20 cellular contexts compared by ENCODE assay signal in genomic region chr10:8071006-8071405, GRCh38. TPM values are rescaled to one million over a fixed set of nuclear protein-coding genes. Genes with fewer than 3 reads are reported as not detected.
DNase-seq lines count a peak whose midpoint lies in the region; ATAC-seq and TF ChIP-seq lines count a peak whose summit lies in the region.
"Had no signal": no experiment of that assay in that cellular context is flagged by ENCODE, and none has a peak within 500 bp of the region (broad histone marks: within the 10 kb centered on the region; RNA-seq: fewer than 3 reads in every experiment).

No MANE protein-coding gene starts in this region.

- no peak overlapping the region for H3K27ac ChIP-seq in naive thymus-derived CD4-positive, alpha-beta T cell (ENCODE audit: low read depth, low read length)
- H3K27ac ChIP-seq in PC-3 (ENCODE audit: low read length), result no peak overlapping the region
- H3K27ac ChIP-seq: esophagus squamous epithelium, right atrium auricular region, upper lobe of right lung had no signal

- H3K9me3 Mint-ChIP-seq in activated CD8-positive, alpha-beta T cell treated with anti-CD3 and anti-CD28 coated beads for 36 hours, result no peaks in the 10 kb centered on the region
- no peaks in the 10 kb centered on the region for H3K9me3 Mint-ChIP-seq in activated CD8-positive, alpha-beta T cell treated with anti-CD3 and anti-CD28 coated beads, Interleukin-2, amount 10 ng/mL, durations not matched to agents 7 days and 5 days (ENCODE audit: insufficient read depth)
- H3K9me3 Mint-ChIP-seq in activated naive CD8-positive, alpha-beta T cell treated with anti-CD3 and anti-CD28 coated beads, Interleukin-2, amount 50 U/mL, for 24 hours, result no peaks in the 10 kb centered on the region
- no peaks in the 10 kb centered on the region for H3K9me3 Mint-ChIP-seq in naive thymus-derived CD4-positive, alpha-beta T cell
- H3K9me3 Mint-ChIP-seq: activated naive CD8-positive, alpha-beta T cell treated with anti-CD3 and anti-CD28 coated beads, Interleukin-2, amount 10 ng/mL, durations not matched to agents 7 days and 5 days; brain; memory B cell had no signal

- H3K27ac Mint-ChIP-seq in activated CD8-positive, alpha-beta T cell treated with anti-CD3 and anti-CD28 coated beads for 36 hours, result peak overlapping the region; percentile 64
- H3K27ac Mint-ChIP-seq in activated CD8-positive, alpha-beta T cell treated with anti-CD3 and anti-CD28 coated beads, Interleukin-2, amount 10 ng/mL, durations not matched to agents 7 days and 5 days, result no peak overlapping the region
- peak overlapping the region; percentile 79 for H3K27ac Mint-ChIP-seq in activated naive CD8-positive, alpha-beta T cell treated with anti-CD3 and anti-CD28 coated beads, Interleukin-2, amount 50 U/mL, for 24 hours
- peak overlapping the region in 7 of 9 donors; percentile 42 to 80 (median 74) for H3K27ac Mint-ChIP-seq in naive thymus-derived CD4-positive, alpha-beta T cell
- H3K27ac Mint-ChIP-seq: B cell, brain, memory B cell, naive B cell had no signal

- no peaks in the 10 kb centered on the region for H3K27me3 ChIP-seq in Loucy (ENCODE audit: insufficient read depth, low read length, poor library complexity, severe bottlenecking)
- H3K27me3 ChIP-seq in naive thymus-derived CD4-positive, alpha-beta T cell (ENCODE audit: control insufficient read depth in 2 of 2, insufficient read depth in 2 of 2, low read length in 2 of 2), result no peaks in the 10 kb centered on the region
- H3K27me3 ChIP-seq in PC-3 (ENCODE audit: low read length), result no peaks in the 10 kb centered on the region
- H3K27me3 ChIP-seq: right atrium auricular region had no signal

- H3K9ac ChIP-seq in Loucy (ENCODE audit: low read depth, low read length, poor library complexity, severe bottlenecking), result no peak overlapping the region
- no peak overlapping the region for H3K9ac ChIP-seq in PC-3 (ENCODE audit: low read length)

- H3K4me1 ChIP-seq in Loucy (ENCODE audit: insufficient read depth, low read length, poor library complexity, severe bottlenecking), result peaks cover 56% of the 10 kb centered on the region
- peaks cover 16 to 37% of the 10 kb centered on the region in 2 donors for H3K4me1 ChIP-seq in naive thymus-derived CD4-positive, alpha-beta T cell (ENCODE audit: control insufficient read depth in 2 of 2, insufficient read depth in 2 of 2, low read length in 2 of 2)
- H3K4me1 ChIP-seq in PC-3 (ENCODE audit: insufficient read depth, low read length), result no peaks in the 10 kb centered on the region
- H3K4me1 ChIP-seq: esophagus squamous epithelium, right atrium auricular region, upper lobe of right lung had no signal

- H2AFZ ChIP-seq in Loucy (ENCODE audit: low read length) (no peak overlapping the region), PC-3 (ENCODE audit: low read length) (no peak overlapping the region)

- H3K79me2 ChIP-seq in Loucy (ENCODE audit: insufficient read depth, low read length), result peaks cover 96% of the 10 kb centered on the region
- no peaks in the 10 kb centered on the region for H3K79me2 ChIP-seq in PC-3 (ENCODE audit: low read length)

- H3K4me3 ChIP-seq in Loucy (ENCODE audit: low read length, poor library complexity, severe bottlenecking) (peak overlapping the region; percentile 12), PC-3 (ENCODE audit: low read length) (no peak overlapping the region)
- H3K4me3 ChIP-seq in naive thymus-derived CD4-positive, alpha-beta T cell (ENCODE audit: low read length), result no peak overlapping the region
- H3K4me3 ChIP-seq: esophagus squamous epithelium, right atrium auricular region, upper lobe of right lung had no signal

- POLR2A ChIA-PET in activated CD8-positive, alpha-beta T cell treated with anti-CD3 and anti-CD28 coated beads for 36 hours (lab: Charles Lee), result interaction anchor here (1.5 to 1.6 kb wide), 2 partner anchors 9 to 68 kb away, joined by 3 to 4 read pairs; no protein-coding TSS in a partner anchor
- POLR2A ChIA-PET in activated CD8-positive, alpha-beta T cell treated with anti-CD3 and anti-CD28 coated beads, Interleukin-2, amount 10 ng/mL, durations not matched to agents 7 days and 5 days (lab: Charles Lee), result interaction anchor here (0.9 to 4.1 kb wide), 2 partner anchors 11 to 66 kb away, joined by 4 to 23 read pairs; no protein-coding TSS in a partner anchor
- POLR2A ChIA-PET in naive thymus-derived CD4-positive, alpha-beta T cell (lab: Charles Lee), result interaction anchor here (2.8 kb wide), 1 partner anchor 10 kb away, joined by 23 read pairs; no protein-coding TSS in a partner anchor
- POLR2A ChIA-PET in PC-3 (lab: Charles Lee; ENCODE audit: unreplicated experiment), result no interaction called here

- BruUV-seq in PC-3 (replicated peaks; lab: Mats Ljungman, UMichigan), result no TSS peak

- peaks cover 40% of the 10 kb centered on the region; the same call in 1 of the 2 replicates for H3F3A ChIP-seq in Loucy (ENCODE audit: low read depth)
- H3F3A ChIP-seq in PC-3 (ENCODE audit: low read length, unreplicated experiment), result no peaks in the 10 kb centered on the region

- no peak for TF ChIP-seq CTCF in activated CD8-positive, alpha-beta T cell treated with anti-CD3 and anti-CD28 coated beads for 36 hours (IDR thresholded peaks at IDR 0.05)
- no peak for TF ChIP-seq CTCF in Loucy (conservative IDR thresholded peaks at IDR 0.05; ENCODE audit: low read length)
- no peak for TF ChIP-seq CTCF in PC-3 (conservative IDR thresholded peaks at IDR 0.05; ENCODE audit: low read depth, low read length)

- H3K4me2 ChIP-seq in Loucy (ENCODE audit: low read depth, low read length, poor library complexity, severe bottlenecking), result peak overlapping the region; percentile 85
- H3K4me2 ChIP-seq in PC-3 (ENCODE audit: low read length), result no peak overlapping the region

- H3K36me3 Mint-ChIP-seq in activated CD8-positive, alpha-beta T cell treated with anti-CD3 and anti-CD28 coated beads for 36 hours (ENCODE audit: low read depth), result peaks cover 82% of the 10 kb centered on the region
- peaks cover 94% of the 10 kb centered on the region for H3K36me3 Mint-ChIP-seq in activated CD8-positive, alpha-beta T cell treated with anti-CD3 and anti-CD28 coated beads, Interleukin-2, amount 10 ng/mL, durations not matched to agents 7 days and 5 days (ENCODE audit: low read depth)
- peaks cover 81% of the 10 kb centered on the region for H3K36me3 Mint-ChIP-seq in activated naive CD8-positive, alpha-beta T cell treated with anti-CD3 and anti-CD28 coated beads, Interleukin-2, amount 50 U/mL, for 24 hours (ENCODE audit: low read depth)
- peaks cover 26 to 84% (median 68%) of the 10 kb centered on the region in 5 donors for H3K36me3 Mint-ChIP-seq in naive thymus-derived CD4-positive, alpha-beta T cell
- H3K36me3 Mint-ChIP-seq: brain, memory B cell, naive B cell had no signal

- H3K9me2 ChIP-seq in Loucy (replicated peaks; ENCODE audit: low read depth, low read length) (no peaks in the 10 kb centered on the region), PC-3 (replicated peaks; ENCODE audit: low read length) (no peaks in the 10 kb centered on the region)

- no peak for ATAC-seq in activated CD8-positive, alpha-beta T cell treated with anti-CD3 and anti-CD28 coated beads for 36 hours
- no peak for ATAC-seq in activated CD8-positive, alpha-beta T cell treated with anti-CD3 and anti-CD28 coated beads, Interleukin-2, amount 10 ng/mL, durations not matched to agents 7 days and 5 days
- no peak for ATAC-seq in activated naive CD8-positive, alpha-beta T cell treated with anti-CD3 and anti-CD28 coated beads, Interleukin-2, amount 50 U/mL, for 24 hours
- ATAC-seq in naive thymus-derived CD4-positive, alpha-beta T cell, result no peak
- ATAC-seq in sciatic nerve (no peak), PC-3 (no peak)
- ATAC-seq: upper lobe of right lung had no signal

- peaks cover 67% of the 10 kb centered on the region for H3K4me1 Mint-ChIP-seq in activated CD8-positive, alpha-beta T cell treated with anti-CD3 and anti-CD28 coated beads for 36 hours (ENCODE audit: low read depth)
- peaks cover 72% of the 10 kb centered on the region for H3K4me1 Mint-ChIP-seq in activated CD8-positive, alpha-beta T cell treated with anti-CD3 and anti-CD28 coated beads, Interleukin-2, amount 10 ng/mL, durations not matched to agents 7 days and 5 days (ENCODE audit: low read depth)
- peaks cover 83% of the 10 kb centered on the region for H3K4me1 Mint-ChIP-seq in activated naive CD8-positive, alpha-beta T cell treated with anti-CD3 and anti-CD28 coated beads, Interleukin-2, amount 50 U/mL, for 24 hours
- peaks cover 38 to 87% (median 76%) of the 10 kb centered on the region in 7 donors for H3K4me1 Mint-ChIP-seq in naive thymus-derived CD4-positive, alpha-beta T cell
- H3K4me1 Mint-ChIP-seq: B cell, brain, memory B cell had no signal

- intact Hi-C loops in activated CD8-positive, alpha-beta T cell treated with anti-CD3 and anti-CD28 coated beads for 36 hours (cut with micrococcal nuclease), result no loop called here
- intact Hi-C loops in naive thymus-derived CD4-positive, alpha-beta T cell (cut with micrococcal nuclease), result no loop called here
- intact Hi-C loops in sciatic nerve (cut with DNase I) (no loop called here), PC-3 (cut with micrococcal nuclease) (no loop called here)

- no peak for DNase-seq in activated CD8-positive, alpha-beta T cell treated with anti-CD3 and anti-CD28 coated beads for 36 hours
- DNase-seq in activated CD8-positive, alpha-beta T cell treated with anti-CD3 and anti-CD28 coated beads, Interleukin-2, amount 10 ng/mL, durations not matched to agents 7 days and 5 days, result no peak
- no peak for DNase-seq in activated naive CD8-positive, alpha-beta T cell treated with anti-CD3 and anti-CD28 coated beads, Interleukin-2, amount 50 U/mL, for 24 hours
- DNase-seq in naive thymus-derived CD4-positive, alpha-beta T cell, result no peak
- DNase-seq in sciatic nerve (ENCODE audit: low spot score) (no peak), NCI-H2171 (lab: John Stamatoyannopoulos, UW) (no peak), PC-3 (no peak)
- DNase-seq: activated naive CD8-positive, alpha-beta T cell treated with anti-CD3 and anti-CD28 coated beads, Interleukin-2, amount 10 ng/mL, durations not matched to agents 7 days and 5 days; effector CD8-positive, alpha-beta T cell; esophagus squamous epithelium; kidney glomerular epithelial cell; naive B cell; NCI-H1694 treated with DMSO at 0.1 percent for 48 hours; upper lobe of right lung had no signal

- H3K4me3 Mint-ChIP-seq in activated CD8-positive, alpha-beta T cell treated with anti-CD3 and anti-CD28 coated beads for 36 hours, result no peak overlapping the region
- H3K4me3 Mint-ChIP-seq in activated CD8-positive, alpha-beta T cell treated with anti-CD3 and anti-CD28 coated beads, Interleukin-2, amount 10 ng/mL, durations not matched to agents 7 days and 5 days, result no peak overlapping the region
- H3K4me3 Mint-ChIP-seq in activated naive CD8-positive, alpha-beta T cell treated with anti-CD3 and anti-CD28 coated beads, Interleukin-2, amount 50 U/mL, for 24 hours, result no peak overlapping the region
- no peak overlapping the region for H3K4me3 Mint-ChIP-seq in naive thymus-derived CD4-positive, alpha-beta T cell
- H3K4me3 Mint-ChIP-seq: B cell, brain, memory B cell, naive B cell had no signal

- H3K27me3 Mint-ChIP-seq in activated CD8-positive, alpha-beta T cell treated with anti-CD3 and anti-CD28 coated beads for 36 hours, result no peaks in the 10 kb centered on the region
- no peaks in the 10 kb centered on the region for H3K27me3 Mint-ChIP-seq in activated CD8-positive, alpha-beta T cell treated with anti-CD3 and anti-CD28 coated beads, Interleukin-2, amount 10 ng/mL, durations not matched to agents 7 days and 5 days (ENCODE audit: low read depth)
- H3K27me3 Mint-ChIP-seq in activated naive CD8-positive, alpha-beta T cell treated with anti-CD3 and anti-CD28 coated beads, Interleukin-2, amount 50 U/mL, for 24 hours, result no peaks in the 10 kb centered on the region
- no peaks in the 10 kb centered on the region for H3K27me3 Mint-ChIP-seq in naive thymus-derived CD4-positive, alpha-beta T cell
- H3K27me3 Mint-ChIP-seq: activated naive CD8-positive, alpha-beta T cell treated with anti-CD3 and anti-CD28 coated beads, Interleukin-2, amount 10 ng/mL, durations not matched to agents 7 days and 5 days had no signal

- CTCF ChIA-PET in activated CD8-positive, alpha-beta T cell treated with anti-CD3 and anti-CD28 coated beads for 36 hours (lab: Charles Lee), result interaction anchor here (0.9 to 1.0 kb wide), 2 partner anchors 19 to 53 kb away, joined by 3 to 4 read pairs; no protein-coding TSS in a partner anchor
- CTCF ChIA-PET in activated CD8-positive, alpha-beta T cell treated with anti-CD3 and anti-CD28 coated beads, Interleukin-2, amount 10 ng/mL, durations not matched to agents 7 days and 5 days (lab: Charles Lee), result interaction anchor here (1.3 to 1.8 kb wide), 2 partner anchors 10 to 67 kb away, joined by 3 to 11 read pairs; no protein-coding TSS in a partner anchor
- CTCF ChIA-PET in naive thymus-derived CD4-positive, alpha-beta T cell (lab: Charles Lee), result interaction anchor here (0.7 to 2.6 kb wide), 2 partner anchors 11 to 247 kb away, joined by 3 to 10 read pairs; no protein-coding TSS in a partner anchor
- CTCF ChIA-PET in PC-3 (lab: Charles Lee), result no interaction called here

- peaks cover 96% of the 10 kb centered on the region for H4K20me1 ChIP-seq in Loucy (ENCODE audit: insufficient read depth, low read length, poor library complexity, severe bottlenecking)
- no peaks in the 10 kb centered on the region for H4K20me1 ChIP-seq in PC-3 (ENCODE audit: low read length)

- H3K9me3 ChIP-seq in Loucy (ENCODE audit: insufficient read depth, low read depth, low read length) (no peaks in the 10 kb centered on the region), PC-3 (ENCODE audit: low read length) (no peaks in the 10 kb centered on the region)
- H3K9me3 ChIP-seq in naive thymus-derived CD4-positive, alpha-beta T cell (ENCODE audit: control insufficient read depth in 2 of 3, low read length in 3 of 3), result no peaks in the 10 kb centered on the region
- H3K9me3 ChIP-seq: esophagus squamous epithelium, right atrium auricular region, upper lobe of right lung had no signal

- peaks cover 98% of the 10 kb centered on the region for H3K36me3 ChIP-seq in Loucy (ENCODE audit: insufficient read depth, low read length)
- H3K36me3 ChIP-seq in naive thymus-derived CD4-positive, alpha-beta T cell (ENCODE audit: control insufficient read depth in 2 of 3, insufficient read depth in 3 of 3, low read length in 3 of 3), result peaks cover 36 to 90% (median 53%) of the 10 kb centered on the region in 3 experiments
- H3K36me3 ChIP-seq in PC-3 (ENCODE audit: low read depth, low read length), result no peaks in the 10 kb centered on the region; the same call in 1 of the 2 replicates
- H3K36me3 ChIP-seq: esophagus squamous epithelium, right atrium auricular region had no signal

RNA-seq across cellular contexts. Expression of gene GATA3, which starts 16.5 kb away (rescaled TPM):
- 10 to 100 TPM; 24.4 to 27.2 TPM for total RNA-seq in activated CD8-positive, alpha-beta T cell treated with anti-CD3 and anti-CD28 coated beads for 36 hours
- 10 to 100 TPM; 42.5 to 44.9 TPM for total RNA-seq in activated CD8-positive, alpha-beta T cell treated with anti-CD3 and anti-CD28 coated beads, Interleukin-2, amount 10 ng/mL, durations not matched to agents 7 days and 5 days
- 10 to 100 TPM; 31.2 to 60.1 (median 38.6) TPM for total RNA-seq in naive thymus-derived CD4-positive, alpha-beta T cell
- polyA plus RNA-seq in naive thymus-derived CD4-positive, alpha-beta T cell, result 10 to 100 TPM; 24.0 to 30.9 TPM
- total RNA-seq in sciatic nerve, result 2.6 TPM
- total RNA-seq in PC-3 (2014; rRNA removed), result 2.6 and 3.6 TPM in 2 replicates
- total RNA-seq: osteocyte had no signal
